ENCODE assay signal across 7 cellular contexts in genomic region chr19:18386543-18387251, GRCh38. TPM values are rescaled to one million over a fixed set of nuclear protein-coding genes. Genes with fewer than 3 reads are reported as not detected.
DNase-seq lines count a peak whose midpoint lies in the region; ATAC-seq and TF ChIP-seq lines count a peak whose summit lies in the region.
"Had no signal": no experiment of that assay in that cellular context is flagged by ENCODE, and none has a peak within 500 bp of the region (broad histone marks: within the 10 kb centered on the region; RNA-seq: fewer than 3 reads in every experiment).

No MANE protein-coding gene starts in this region.

- no peaks in the 10 kb centered on the region for H3K9me3 Mint-ChIP-seq in MCF 10A (ENCODE audit: unreplicated experiment)
- H3K9me3 Mint-ChIP-seq in nephron progenitor cell = no peaks in the 10 kb centered on the region

- H3K4me1 Mint-ChIP-seq in MCF 10A (ENCODE audit: insufficient read depth, unreplicated experiment) (peaks cover 23% of the 10 kb centered on the region), nephron progenitor cell (peaks cover 38% of the 10 kb centered on the region)

- H3K27ac Mint-ChIP-seq in MCF 10A (ENCODE audit: low read depth, unreplicated experiment) (peak overlapping the region; percentile 77), nephron progenitor cell (no peak overlapping the region)

- H3K4me3 Mint-ChIP-seq in MCF 10A (ENCODE audit: unreplicated experiment) (peak overlapping the region; percentile 79), nephron progenitor cell (peak overlapping the region; percentile 71)

- POLR2A ChIA-PET in MCF 10A (lab: Yijun Ruan, JAX) = interaction anchor here (0.6 to 5.5 kb wide), 12 partner anchors 12 to 134 kb away, joined by 3 to 44 read pairs (median 4); partner anchors contain the start of genes JUND and SSBP4

- no peak for DNase-seq in GM06990 (ENCODE audit: extremely low read depth, insufficient read length)
- peak; percentile 61 for DNase-seq in MCF 10A (ENCODE audit: unreplicated experiment)
- no peak for DNase-seq in nephron progenitor cell
- DNase-seq in ecto neural progenitor cell (ENCODE audit: low spot score) = no peak

- ATAC-seq in HG02571 (IDR thresholded peaks at IDR 0.05; ENCODE audit: unreplicated experiment) = no peak
- no peak for ATAC-seq in GM21528 (IDR thresholded peaks at IDR 0.05; ENCODE audit: low FRiP score, unreplicated experiment)
- ATAC-seq: stimulated activated naive CD8-positive, alpha-beta T cell treated with anti-CD3 and anti-CD28 coated beads, Interleukin-15, Interleukin-2, amounts not matched to agents 100 U/mL and 50 U/mL, for 24 hours had no signal

- peak overlapping the region; percentile 51 for H3K4me3 ChIP-seq in GM06990 (replicated peaks; ENCODE audit: low read depth, low read length)

- no peak for TF ChIP-seq CTCF in GM06990 (IDR thresholded peaks at IDR 0.05; ENCODE audit: insufficient read depth, low read length, poor library complexity, severe bottlenecking)
- TF ChIP-seq CTCF in MCF 10A (IDR thresholded peaks at IDR 0.05; ENCODE audit: unreplicated experiment) = no peak
- TF ChIP-seq CTCF in nephron progenitor cell (IDR thresholded peaks at IDR 0.05) = no peak

- CTCF ChIA-PET in MCF 10A (lab: Yijun Ruan, JAX) = interaction anchor here (0.5 to 4.8 kb wide), 10 partner anchors 13 to 1066 kb away, joined by 3 to 61 read pairs (median 5); partner anchors contain the start of gene JUND

- no peaks in the 10 kb centered on the region for H3K27me3 ChIP-seq in GM06990 (replicated peaks; ENCODE audit: control insufficient read depth, insufficient read depth, low read length)

- no peaks in the 10 kb centered on the region for H3K36me3 ChIP-seq in GM06990 (ENCODE audit: control insufficient read depth, insufficient read depth, low read length)

- intact Hi-C loops in MCF 10A (cut with micrococcal nuclease) = loop anchor here (1.0 kb wide), 1 partner anchor 37 kb away; no protein-coding TSS in a partner anchor

- H3K36me3 Mint-ChIP-seq in MCF 10A (ENCODE audit: insufficient read depth, unreplicated experiment) = peaks cover 47% of the 10 kb centered on the region
- H3K36me3 Mint-ChIP-seq in nephron progenitor cell (ENCODE audit: low read depth) = no peaks in the 10 kb centered on the region

- no peaks in the 10 kb centered on the region for H3K27me3 Mint-ChIP-seq in MCF 10A (ENCODE audit: insufficient read depth, unreplicated experiment)
- peaks cover 52% of the 10 kb centered on the region for H3K27me3 Mint-ChIP-seq in nephron progenitor cell (ENCODE audit: low read depth, poor library complexity)

- BruUV-seq in MCF 10A (replicated peaks; lab: Mats Ljungman, UMichigan) = TSS peak; percentile 60

RNA-seq across cellular contexts. Expression of gene GDF15, which starts 0.7 kb away (rescaled TPM):
- total RNA-seq in MCF 10A (2022) = 193 and 288 TPM in 2 replicates

RNA-seq across cellular contexts. Expression of gene LRRC25, which starts 10.7 kb away (rescaled TPM):
- not detected in 2 replicates for total RNA-seq in MCF 10A (2022)

RNA-seq across cellular contexts. Expression of gene SSBP4, which starts 32.5 kb away (rescaled TPM):
- total RNA-seq in MCF 10A (2022) = 22.3 and 26.3 TPM in 2 replicates

RNA-seq across cellular contexts. Expression of gene PGPEP1, which starts 46.3 kb away (rescaled TPM):
- 6.5 and 11.9 TPM in 2 replicates for total RNA-seq in MCF 10A (2022)

RNA-seq across cellular contexts. Expression of gene ISYNA1, which starts 51.2 kb away (rescaled TPM):
- 6.8 and 7.7 TPM in 2 replicates for total RNA-seq in MCF 10A (2022)
